ENCODE assay signal across 8 cellular contexts in genomic region chr14:102096569-102097188, GRCh38. TPM values are rescaled to one million over a fixed set of nuclear protein-coding genes. Genes with fewer than 3 reads are reported as not detected.
DNase-seq lines count a peak whose midpoint lies in the region; ATAC-seq and TF ChIP-seq lines count a peak whose summit lies in the region.

No MANE protein-coding gene starts in this region.

- peak overlapping the region in 1 of 4 donors; percentile 16 for H3K27ac ChIP-seq in gastrocnemius medialis

- no peak for TF ChIP-seq POLR2A in gastrocnemius medialis (IDR thresholded peaks at IDR 0.05)

- peak; percentile 96 for DNase-seq in NCI-H1694 (lab: John Stamatoyannopoulos, UW)
- DNase-seq in T1000 (lab: John Stamatoyannopoulos, UW), result peak; percentile 43
- DNase-seq in astrocyte of the spinal cord (ENCODE audit: low read depth, low spot score), result peak; percentile 68
- peak in 49 of 51 donors; percentile 23 to 88 (median 73) for DNase-seq in hypothalamus (lab: John Stamatoyannopoulos, UW)
- DNase-seq in gastrocnemius medialis, result peak; percentile 72 to 75

- TF ChIP-seq CTCF in GM12874 (IDR thresholded peaks at IDR 0.05; ENCODE audit: insufficient read depth, low read depth, low read length), result peak; percentile 73
- TF ChIP-seq CTCF in astrocyte of the spinal cord (IDR thresholded peaks at IDR 0.05; ENCODE audit: low read depth, low read length), result peak; percentile 83
- TF ChIP-seq CTCF in gastrocnemius medialis (IDR thresholded peaks at IDR 0.05 in 4 of 5, conservative IDR thresholded peaks at IDR 0.05 in 1 of 5), result peak; percentile 73 to 87 (median 77)

- no peaks in the 10 kb centered on the region for H3K36me3 ChIP-seq in gastrocnemius medialis

- H3K4me1 ChIP-seq in gastrocnemius medialis, result peaks cover 7% of the 10 kb centered on the region in 2 donors

- H3K4me3 ChIP-seq in astrocyte of the spinal cord (ENCODE audit: low read depth, low read length) (no peak overlapping the region), gastrocnemius medialis (no peak overlapping the region)

- no peaks in the 10 kb centered on the region for H3K9me3 ChIP-seq in gastrocnemius medialis

- intact Hi-C loops in gastrocnemius medialis (cut with DNase I; ENCODE audit: low total_unique reads), result loop anchor here (1.0 to 2.0 kb wide), 3 partner anchors 34 to 390 kb away; no protein-coding TSS in a partner anchor

- in situ Hi-C loops in astrocyte of the spinal cord (cut with HindIII; ENCODE audit: low sequenced_read_pairs) (no loop called here), gastrocnemius medialis (cut with MboI; ENCODE audit: low sequenced_read_pairs in 4 of 4) (loop anchor here (5.0 to 25.0 kb wide), 6 partner anchors 34 to 384 kb away; partner anchors contain the start of gene DYNC1H1 (in 3 of the 4))

- ATAC-seq in gastrocnemius medialis, result peak; percentile 89
- ATAC-seq in HG02938 (IDR thresholded peaks at IDR 0.05; ENCODE audit: unreplicated experiment), result no peak
- no peak for ATAC-seq in HG03378 (IDR thresholded peaks at IDR 0.05; ENCODE audit: unreplicated experiment)

- H3K27me3 ChIP-seq in gastrocnemius medialis, result no peaks in the 10 kb centered on the region

RNA-seq across cellular contexts. Expression of gene HSP90AA1, which starts 9.8 kb away (rescaled TPM):
- 100 to 1,000 TPM; 227 to 609 (median 488) TPM for total RNA-seq in gastrocnemius medialis

RNA-seq across cellular contexts. Expression of gene WDR20, which starts 43.0 kb away (rescaled TPM):
- total RNA-seq in gastrocnemius medialis, result 10 to 100 TPM; 18.1 to 49.7 (median 21.0) TPM

Comparison
In these comparisons a context has a peak if more than half of its experiments do, and no peak if none do; other contexts are left out.
1. DNase-seq: peak in every context shown above with its lines; median percentile 96 in NCI-H1694; 74 in gastrocnemius medialis; 73 in hypothalamus; 68 in astrocyte of the spinal cord; 43 in T1000.
2. ATAC-seq: peak in gastrocnemius medialis (2 of 2); none in HG02938 (single experiment) and HG03378 (single experiment).
3. Peak in every context shown above with its lines, with median percentiles within 50 percentile points of each other: CTCF ChIP-seq.